In genomic region chrX:150460781-150461180, GRCh38 we compare ENCODE assay signal across 7 cellular contexts.
"Had no signal": no experiment of that assay in that cellular context is flagged by ENCODE, and none has a peak within 500 bp of the region (broad histone marks: within the 10 kb centered on the region; RNA-seq: fewer than 3 reads in every experiment).

No MANE protein-coding gene starts in this region.

- H3K27ac ChIP-seq: HL-60 had no signal

- H3K4me1 Mint-ChIP-seq: GM23338, H9 had no signal

- H3K9me3 Mint-ChIP-seq: GM23338 had no signal

- H3K4me3 Mint-ChIP-seq: GM23338, H9 had no signal

- H3K4me3 ChIP-seq: GM23338, K562 had no signal

- H2AFZ ChIP-seq: GM23338 had no signal

- DNase-seq: H9, HCEC 1CT, KG1 had no signal

- H3K27ac Mint-ChIP-seq: GM23338, H9 had no signal

- H3K4me2 ChIP-seq: GM23338 had no signal

- ATAC-seq: GM23338, HepG2, K562 had no signal
